Comparison of ENCODE assay signal across 20 cellular contexts in the genomic region with DNA sequence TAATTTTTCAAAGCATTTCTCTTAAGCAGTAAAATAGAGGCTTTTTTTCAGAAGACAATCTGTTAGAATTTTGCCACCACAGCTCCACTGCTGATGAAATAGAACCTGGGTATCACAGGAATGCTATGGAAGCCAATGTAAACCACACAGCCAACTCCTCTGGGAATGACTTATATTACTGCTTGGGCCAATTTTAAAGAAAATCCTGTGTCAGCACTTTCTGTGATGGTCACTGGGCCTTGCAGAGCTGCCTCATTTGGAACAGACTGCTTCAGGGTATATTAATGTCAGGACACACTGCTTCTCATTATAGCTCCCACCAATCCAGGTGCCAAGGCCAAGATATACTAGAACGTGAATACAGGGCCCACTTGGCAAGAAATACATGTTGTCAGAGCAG.
"Had no signal": no experiment of that assay in that cellular context is flagged by ENCODE, and none has a peak within 500 bp of the region (broad histone marks: within the 10 kb centered on the region; RNA-seq: fewer than 3 reads in every experiment).

No MANE protein-coding gene starts in this region.

- ATAC-seq: activated CD8-positive, alpha-beta memory T cell treated with anti-CD3 and anti-CD28 coated beads, Interleukin-2, amount 10 ng/mL, durations not matched to agents 7 days and 5 days; effector memory CD8-positive, alpha-beta T cell; natural killer cell treated with Interleukin-12 subunit alpha and Interleukin-12 subunit beta and Interleukin-15 and Interleukin-18, amount 100 ng/mL, for 72 hours; stimulated activated naive CD8-positive, alpha-beta T cell treated with anti-CD3 and anti-CD28 coated beads, Interleukin-15, Interleukin-2, amounts not matched to agents 100 U/mL and 50 U/mL, for 24 hours had no signal

- H3K4me1 ChIP-seq: right atrium auricular region, suprapubic skin had no signal

- H3K9me3 Mint-ChIP-seq: activated CD4-positive, alpha-beta memory T cell treated with anti-CD3 and anti-CD28 coated beads for 36 hours; activated naive CD4-positive, alpha-beta T cell treated with anti-CD3 and anti-CD28 coated beads, Interleukin-2, amount 10 ng/mL, durations not matched to agents 7 days and 5 days; effector memory CD8-positive, alpha-beta T cell; natural killer cell treated with Interleukin-12 subunit alpha and Interleukin-12 subunit beta and Interleukin-15 and Interleukin-18, amount 100 ng/mL, for 72 hours; type B pancreatic cell had no signal

- H3K27ac ChIP-seq: right atrium auricular region, suprapubic skin, VCaP had no signal

- H3K9me3 ChIP-seq: right atrium auricular region, suprapubic skin had no signal

- H3K4me1 Mint-ChIP-seq: activated CD8-positive, alpha-beta memory T cell treated with anti-CD3 and anti-CD28 coated beads, Interleukin-2, amount 10 ng/mL, durations not matched to agents 7 days and 5 days; activated naive CD4-positive, alpha-beta T cell treated with anti-CD3 and anti-CD28 coated beads, Interleukin-2, amount 10 ng/mL, durations not matched to agents 7 days and 5 days; brain had no signal

- FAIRE-seq: small intestine had no signal

- H3K4me3 Mint-ChIP-seq: activated CD4-positive, alpha-beta memory T cell treated with anti-CD3 and anti-CD28 coated beads for 36 hours; activated CD8-positive, alpha-beta memory T cell treated with anti-CD3 and anti-CD28 coated beads, Interleukin-2, amount 10 ng/mL, durations not matched to agents 7 days and 5 days; activated naive CD4-positive, alpha-beta T cell treated with anti-CD3 and anti-CD28 coated beads, Interleukin-2, amount 10 ng/mL, durations not matched to agents 7 days and 5 days; brain; effector memory CD8-positive, alpha-beta T cell; natural killer cell treated with Interleukin-12 subunit alpha and Interleukin-12 subunit beta and Interleukin-15 and Interleukin-18, amount 100 ng/mL, for 72 hours; type B pancreatic cell had no signal

- H3K27ac Mint-ChIP-seq: activated CD4-positive, alpha-beta memory T cell treated with anti-CD3 and anti-CD28 coated beads for 36 hours; activated CD8-positive, alpha-beta memory T cell treated with anti-CD3 and anti-CD28 coated beads, Interleukin-2, amount 10 ng/mL, durations not matched to agents 7 days and 5 days; activated naive CD4-positive, alpha-beta T cell treated with anti-CD3 and anti-CD28 coated beads, Interleukin-2, amount 10 ng/mL, durations not matched to agents 7 days and 5 days; activated T-helper 2 cell treated with anti-CD3 and anti-CD28 coated beads, Interferon-gamma antibody, Interleukin-2, Interleukin-4, amounts not matched to agents 10 μg/mL and 5 μg/mL and 100 μg/mL, durations not matched to agents 14 hours and 24 hours and 36 hours; brain; effector memory CD8-positive, alpha-beta T cell; natural killer cell treated with Interleukin-12 subunit alpha and Interleukin-12 subunit beta and Interleukin-15 and Interleukin-18, amount 100 ng/mL, for 72 hours; type B pancreatic cell had no signal

- DNase-seq: activated CD4-positive, alpha-beta memory T cell treated with anti-CD3 and anti-CD28 coated beads for 36 hours; activated CD8-positive, alpha-beta memory T cell treated with anti-CD3 and anti-CD28 coated beads, Interleukin-2, amount 10 ng/mL, durations not matched to agents 7 days and 5 days; activated naive CD4-positive, alpha-beta T cell treated with anti-CD3 and anti-CD28 coated beads, Interleukin-2, amount 10 ng/mL, durations not matched to agents 7 days and 5 days; activated T-cell treated with anti-CD3 and anti-CD28 coated beads, Interleukin-2, amount 50 U/mL, for 1 hour; dermis blood vessel endothelial cell; effector memory CD8-positive, alpha-beta T cell; foreskin fibroblast; kidney glomerular epithelial cell; mesendoderm; posterior cingulate gyrus; small intestine; stimulated activated naive CD8-positive, alpha-beta T cell treated with anti-CD3 and anti-CD28 coated beads, Interleukin-15, Interleukin-2, amounts not matched to agents 100 U/mL and 50 U/mL, for 24 hours; T1000 had no signal

- H3K36me3 Mint-ChIP-seq: activated CD4-positive, alpha-beta memory T cell treated with anti-CD3 and anti-CD28 coated beads for 36 hours; activated CD8-positive, alpha-beta memory T cell treated with anti-CD3 and anti-CD28 coated beads, Interleukin-2, amount 10 ng/mL, durations not matched to agents 7 days and 5 days; activated naive CD4-positive, alpha-beta T cell treated with anti-CD3 and anti-CD28 coated beads, Interleukin-2, amount 10 ng/mL, durations not matched to agents 7 days and 5 days; brain; natural killer cell treated with Interleukin-12 subunit alpha and Interleukin-12 subunit beta and Interleukin-15 and Interleukin-18, amount 100 ng/mL, for 72 hours; type B pancreatic cell had no signal

- H3K27me3 Mint-ChIP-seq: activated CD8-positive, alpha-beta memory T cell treated with anti-CD3 and anti-CD28 coated beads, Interleukin-2, amount 10 ng/mL, durations not matched to agents 7 days and 5 days; activated naive CD4-positive, alpha-beta T cell treated with anti-CD3 and anti-CD28 coated beads, Interleukin-2, amount 10 ng/mL, durations not matched to agents 7 days and 5 days; brain; effector memory CD8-positive, alpha-beta T cell; type B pancreatic cell had no signal

- H3K4me3 ChIP-seq: right atrium auricular region, suprapubic skin had no signal
